19 cellular contexts compared by ENCODE assay signal in genomic region chr1:76640723-76641122, GRCh38.
DNase-seq lines count a peak whose midpoint lies in the region; ATAC-seq, FAIRE-seq and TF ChIP-seq lines count a peak whose summit lies in the region.
"Had no signal": no experiment of that assay in that cellular context is flagged by ENCODE, and none has a peak within 500 bp of the region (broad histone marks: within the 10 kb centered on the region; RNA-seq: fewer than 3 reads in every experiment).

No MANE protein-coding gene starts in this region.

- DNase-seq in HepG2 (ENCODE audit: low spot score) (no peak), right lobe of liver (no peak), astrocyte (ENCODE audit: low read depth) (no peak), smooth muscle cell (lab: John Stamatoyannopoulos, UW; ENCODE audit: unreplicated experiment) (no peak), left ventricle myocardium superior (no peak), 8988T (no peak)
- DNase-seq: CD4-positive, alpha-beta T cell; CD8-positive, alpha-beta memory T cell; DMS 273 treated with DMSO at 0.1 percent for 48 hours; DMS79; GDM1; HFFc6 had no signal

- in situ Hi-C loops in HepG2 (cut with HindIII; ENCODE audit: extremely low pct_ligation_motif_present, low pct_unique_long_range_greater_than_20kb), result no loop called here

- intact Hi-C loops in HepG2 (cut with micrococcal nuclease; ENCODE audit: unreplicated experiment) (no loop called here), right lobe of liver (cut with DNase I) (no loop called here), left ventricle myocardium superior (cut with micrococcal nuclease) (no loop called here)

- peaks cover 70% of the 10 kb centered on the region for H3K9me3 ChIP-seq in HepG2 (ENCODE audit: low read length)
- H3K9me3 ChIP-seq in right lobe of liver, result no peaks in the 10 kb centered on the region
- no peaks in the 10 kb centered on the region for H3K9me3 ChIP-seq in astrocyte (ENCODE audit: insufficient read depth, low read depth, low read length)
- H3K9me3 ChIP-seq in smooth muscle cell (replicated peaks; ENCODE audit: low read depth), result no peaks in the 10 kb centered on the region
- H3K9me3 ChIP-seq: BLaER1 treated with 17β-estradiol and CSF1 and Interleukin-3, amounts not matched to agents 10 nM and 100 nM; HAP-1 had no signal

- H3F3A ChIP-seq in smooth muscle cell (ENCODE audit: low read depth), result no peaks in the 10 kb centered on the region

- H3K36me3 Mint-ChIP-seq in astrocyte (ENCODE audit: low read depth, unreplicated experiment), result peaks cover 2% of the 10 kb centered on the region
- H3K36me3 Mint-ChIP-seq: CD14-positive monocyte; CD8-positive, alpha-beta memory T cell had no signal

- no peak overlapping the region for H3K4me3 Mint-ChIP-seq in astrocyte (ENCODE audit: unreplicated experiment)
- H3K4me3 Mint-ChIP-seq: B cell; CD14-positive monocyte; CD4-positive, alpha-beta T cell; CD8-positive, alpha-beta memory T cell; GM23338; HFFc6 had no signal

- H3K27me3 ChIP-seq in HepG2 (ENCODE audit: control insufficient read depth in 1 of 2, insufficient read depth in 2 of 2, low read length in 2 of 2), result no peaks in the 10 kb centered on the region
- no peaks in the 10 kb centered on the region for H3K27me3 ChIP-seq in right lobe of liver
- no peaks in the 10 kb centered on the region for H3K27me3 ChIP-seq in astrocyte (ENCODE audit: insufficient read depth, low read length)
- no peaks in the 10 kb centered on the region for H3K27me3 ChIP-seq in smooth muscle cell (ENCODE audit: low read depth)
- H3K27me3 ChIP-seq: BLaER1 treated with 17β-estradiol and CSF1 and Interleukin-3, amounts not matched to agents 10 nM and 100 nM had no signal

- H3K9me3 Mint-ChIP-seq in astrocyte (ENCODE audit: unreplicated experiment), result peaks cover 14% of the 10 kb centered on the region
- H3K9me3 Mint-ChIP-seq: CD4-positive, alpha-beta T cell; GM23338 had no signal

- H3K36me3 ChIP-seq in HepG2 (replicated peaks in 1 of 2; ENCODE audit: control insufficient read depth in 1 of 2, insufficient read depth in 2 of 2, low read length in 2 of 2) (no peaks in the 10 kb centered on the region), right lobe of liver (no peaks in the 10 kb centered on the region), astrocyte (ENCODE audit: insufficient read depth, low read length) (no peaks in the 10 kb centered on the region), smooth muscle cell (ENCODE audit: low read depth) (no peaks in the 10 kb centered on the region)
- H3K36me3 ChIP-seq: BLaER1 treated with 17β-estradiol and CSF1 and Interleukin-3, amounts not matched to agents 10 nM and 100 nM; HAP-1 had no signal

- H3K27ac ChIP-seq in HepG2 (ENCODE audit: extremely low read length, insufficient read depth, low read length), result no peak overlapping the region
- H3K27ac ChIP-seq in right lobe of liver, result no peak overlapping the region
- no peak overlapping the region for H3K27ac ChIP-seq in astrocyte (ENCODE audit: low read depth, low read length)
- no peak overlapping the region for H3K27ac ChIP-seq in smooth muscle cell (ENCODE audit: low read depth)
- H3K27ac ChIP-seq: BLaER1 treated with 17β-estradiol and CSF1 and Interleukin-3, amounts not matched to agents 10 nM and 100 nM had no signal

- CTCF ChIA-PET in HepG2 (lab: Yijun Ruan, JAX; ENCODE audit: low intra/inter-chr PET ratio, low total read pairs), result no interaction called here

- no peak for FAIRE-seq in HepG2 (lab: Jason Lieb, UNC)
- FAIRE-seq in astrocyte (lab: Jason Lieb, UNC), result no peak
- FAIRE-seq: D721Med, GM12878 had no signal

- no peak for TF ChIP-seq RAD21 in HepG2 (CRISPR knock-in tag; IDR thresholded peaks at IDR 0.05)

- H3K27ac Mint-ChIP-seq in astrocyte (ENCODE audit: unreplicated experiment), result peak overlapping the region; percentile 16
- H3K27ac Mint-ChIP-seq: B cell; CD14-positive monocyte; CD4-positive, alpha-beta T cell; CD8-positive, alpha-beta memory T cell; GM23338; HFFc6 had no signal

- H3K79me2 ChIP-seq in HepG2 (ENCODE audit: insufficient read depth, low read length), result no peaks in the 10 kb centered on the region
- H3K79me2 ChIP-seq in astrocyte (ENCODE audit: insufficient read depth, low read length), result no peaks in the 10 kb centered on the region
- no peaks in the 10 kb centered on the region for H3K79me2 ChIP-seq in smooth muscle cell (ENCODE audit: low read depth)

- H4K20me1 ChIP-seq in HepG2 (ENCODE audit: insufficient read depth, low read length) (no peaks in the 10 kb centered on the region), astrocyte (ENCODE audit: insufficient read depth, low read length) (no peaks in the 10 kb centered on the region), smooth muscle cell (ENCODE audit: low read depth) (no peaks in the 10 kb centered on the region)
- H4K20me1 ChIP-seq: BLaER1 treated with 17β-estradiol and CSF1 and Interleukin-3, amounts not matched to agents 10 nM and 100 nM had no signal

- POLR2A ChIA-PET in HepG2 (lab: Yijun Ruan, JAX), result no interaction called here

- no TSS peak for BruUV-seq in HepG2 (replicated peaks; lab: Mats Ljungman, UMichigan)

- ATAC-seq in HepG2 (no peak), right lobe of liver (no peak), left ventricle myocardium superior (no peak)
- ATAC-seq: GM12878, GM23338 had no signal

- no peak for TF ChIP-seq CTCF in HepG2 (CRISPR knock-in tag; IDR thresholded peaks at IDR 0.05)
- TF ChIP-seq CTCF in right lobe of liver (IDR thresholded peaks at IDR 0.05), result no peak
- no peak for TF ChIP-seq CTCF in astrocyte (IDR thresholded peaks at IDR 0.05; ENCODE audit: insufficient read depth, low read depth, low read length)
- TF ChIP-seq CTCF in smooth muscle cell (IDR thresholded peaks at IDR 0.05; ENCODE audit: borderline replicate concordance, insufficient read depth, poor library complexity, severe bottlenecking), result no peak

- H3K4me1 ChIP-seq in HepG2 (ENCODE audit: insufficient read depth, low read length) (no peaks in the 10 kb centered on the region), right lobe of liver (no peaks in the 10 kb centered on the region), astrocyte (ENCODE audit: insufficient read depth, low read length) (no peaks in the 10 kb centered on the region), smooth muscle cell (ENCODE audit: low read depth) (no peaks in the 10 kb centered on the region)
- H3K4me1 ChIP-seq: BLaER1 treated with 17β-estradiol and CSF1 and Interleukin-3, amounts not matched to agents 10 nM and 100 nM; HAP-1 had no signal

- no peak overlapping the region for H2AFZ ChIP-seq in HepG2 (ENCODE audit: low read length)
- H2AFZ ChIP-seq in astrocyte (ENCODE audit: low read depth, low read length), result no peak overlapping the region
- H2AFZ ChIP-seq in smooth muscle cell (ENCODE audit: low read depth), result no peak overlapping the region
- H2AFZ ChIP-seq: GM23338 had no signal

- no peak overlapping the region for H3K9ac ChIP-seq in HepG2 (ENCODE audit: insufficient read depth, low read depth, low read length)
- H3K9ac ChIP-seq in astrocyte (ENCODE audit: low read length), result no peak overlapping the region
- H3K9ac ChIP-seq in smooth muscle cell (ENCODE audit: low read depth), result peak overlapping the region; percentile 19
- H3K9ac ChIP-seq: BLaER1 treated with 17β-estradiol and CSF1 and Interleukin-3, amounts not matched to agents 10 nM and 100 nM had no signal

- H3K27me3 Mint-ChIP-seq in astrocyte (ENCODE audit: low read depth, unreplicated experiment), result peaks cover 11% of the 10 kb centered on the region
- H3K27me3 Mint-ChIP-seq: B cell; CD4-positive, alpha-beta T cell had no signal

- H3K4me1 Mint-ChIP-seq in astrocyte (ENCODE audit: low read depth, unreplicated experiment), result peaks cover 4% of the 10 kb centered on the region
- H3K4me1 Mint-ChIP-seq: B cell, CD14-positive monocyte, GM23338 had no signal

- no peak overlapping the region for H3K4me3 ChIP-seq in HepG2 (replicated peaks in 1 of 3; ENCODE audit: insufficient read depth in 1 of 3, low read depth in 2 of 3, low read length in 3 of 3)
- H3K4me3 ChIP-seq in right lobe of liver, result no peak overlapping the region
- no peak overlapping the region for H3K4me3 ChIP-seq in astrocyte (ENCODE audit: insufficient read depth, low read depth, low read length)
- no peak overlapping the region for H3K4me3 ChIP-seq in smooth muscle cell
- H3K4me3 ChIP-seq: BLaER1 treated with 17β-estradiol and CSF1 and Interleukin-3, amounts not matched to agents 10 nM and 100 nM; GM12878; GM23338; HAP-1 had no signal

- H3K4me2 ChIP-seq in HepG2 (ENCODE audit: low read depth, low read length) (no peak overlapping the region), astrocyte (ENCODE audit: low read length) (no peak overlapping the region), smooth muscle cell (no peak overlapping the region)
- H3K4me2 ChIP-seq: BLaER1 treated with 17β-estradiol and CSF1 and Interleukin-3, amounts not matched to agents 10 nM and 100 nM; GM23338 had no signal

- TF ChIP-seq POLR2A in HepG2 (IDR thresholded peaks at IDR 0.05; ENCODE audit: insufficient read depth in 1 of 2, low read depth in 2 of 2, low read length in 2 of 2), result no peak
- TF ChIP-seq POLR2A in right lobe of liver (IDR thresholded peaks at IDR 0.05), result no peak

- TF ChIP-seq EP300 in HepG2 (IDR thresholded peaks at IDR 0.05; ENCODE audit: low read depth in 2 of 2, low read length in 2 of 2) (no peak), HepG2 (CRISPR knock-in tag; IDR thresholded peaks at IDR 0.05; ENCODE audit: borderline replicate concordance) (no peak)

TF ChIP-seq in HepG2, 621 proteins besides CTCF, POLR2A, EP300 and RAD21 (continues in another document):
- TF ChIP-seq DNMT3B (CRISPR knock-in tag; conservative IDR thresholded peaks at IDR 0.05), result no peak
- TF ChIP-seq RBM39 (IDR thresholded peaks at IDR 0.05; ENCODE audit: low read depth, low read length, poor library complexity, severe bottlenecking), result no peak
- no peak for TF ChIP-seq ZNF629 (CRISPR knock-in tag; conservative IDR thresholded peaks at IDR 0.05)
- TF ChIP-seq MAFK (conservative IDR thresholded peaks at IDR 0.05 in 1 of 2, IDR thresholded peaks at IDR 0.05 in 1 of 2; ENCODE audit: low read length in 2 of 2), result peak; percentile 88 to 90
- TF ChIP-seq MAFF (IDR thresholded peaks at IDR 0.05; ENCODE audit: low read depth, low read length), result peak; percentile 91
